ENCODE assay signal across 8 cellular contexts in genomic region chr9:124258765-124259272, GRCh38. TPM values are rescaled to one million over a fixed set of nuclear protein-coding genes. Genes with fewer than 3 reads are reported as not detected.
A peak's percentile ranks its signal among the peaks of the same experiment; 100 is the strongest.
DNase-seq lines count a peak whose midpoint lies in the region.

No MANE protein-coding gene starts in this region.

- H3K36me3 ChIP-seq in adipocyte (ENCODE audit: control insufficient read depth, insufficient read depth, low read length, severe bottlenecking) (peaks cover 11% of the 10 kb centered on the region), subcutaneous abdominal adipose tissue (ENCODE audit: control insufficient read depth in 5 of 5, insufficient read depth in 5 of 5, low read length in 5 of 5) (peaks cover 0 to 10% (median 0%) of the 10 kb centered on the region in 5 donors)

- H3K9me3 ChIP-seq in adipocyte (ENCODE audit: control insufficient read depth, low read length) (no peaks in the 10 kb centered on the region), subcutaneous abdominal adipose tissue (ENCODE audit: control insufficient read depth in 5 of 5, low read length in 5 of 5) (no peaks in the 10 kb centered on the region)

- no peaks in the 10 kb centered on the region for H3K27me3 ChIP-seq in adipocyte (replicated peaks; ENCODE audit: control insufficient read depth, insufficient read depth, low read length)
- H3K27me3 ChIP-seq in subcutaneous abdominal adipose tissue (ENCODE audit: control insufficient read depth in 5 of 5, insufficient read depth in 4 of 5, low read length in 5 of 5), result no peaks in the 10 kb centered on the region

- POLR2A ChIA-PET in activated CD4-positive, alpha-beta T cell treated with anti-CD3 and anti-CD28 coated beads, Interleukin-2, amount 10 ng/mL, durations not matched to agents 7 days and 5 days (lab: Charles Lee), result no interaction called here

- peak overlapping the region; percentile 94 for H3K4me3 ChIP-seq in adipocyte (ENCODE audit: low read length)
- H3K4me3 ChIP-seq in subcutaneous abdominal adipose tissue (ENCODE audit: low read depth in 1 of 5, low read length in 5 of 5), result peak overlapping the region; percentile 81 to 95 (median 93)

- peaks cover 55% of the 10 kb centered on the region for H3K4me1 ChIP-seq in adipocyte (ENCODE audit: control insufficient read depth, insufficient read depth, low read length)
- peaks cover 14 to 65% (median 58%) of the 10 kb centered on the region in 5 donors for H3K4me1 ChIP-seq in subcutaneous abdominal adipose tissue (ENCODE audit: control insufficient read depth in 5 of 5, insufficient read depth in 5 of 5, low read length in 5 of 5)

- H3K27ac ChIP-seq in subcutaneous abdominal adipose tissue (ENCODE audit: low read depth, low read length), result peak overlapping the region; percentile 98

- peaks cover 55% of the 10 kb centered on the region for H3K27me3 Mint-ChIP-seq in activated CD4-positive, alpha-beta T cell treated with anti-CD3 and anti-CD28 coated beads, Interleukin-2, amount 10 ng/mL, durations not matched to agents 7 days and 5 days
- H3K27me3 Mint-ChIP-seq in immature natural killer cell (ENCODE audit: low read depth in 3 of 3), result peaks cover 3 to 9% (median 4%) of the 10 kb centered on the region in 3 donors

- CTCF ChIA-PET in activated CD4-positive, alpha-beta T cell treated with anti-CD3 and anti-CD28 coated beads, Interleukin-2, amount 10 ng/mL, durations not matched to agents 7 days and 5 days (lab: Charles Lee), result interaction anchor here (1.0 kb wide), 1 partner anchor 46 kb away, joined by 3 read pairs; no protein-coding TSS in a partner anchor

- no peak for DNase-seq in activated CD4-positive, alpha-beta T cell treated with anti-CD3 and anti-CD28 coated beads, Interleukin-2, amount 10 ng/mL, durations not matched to agents 7 days and 5 days
- DNase-seq in activated CD4-positive, alpha-beta T cell treated with anti-CD3 and anti-CD28 coated beads, Interleukin-2, amount 50 U/mL, for 1 hour, result no peak
- DNase-seq in adipocyte (ENCODE audit: low read depth), result peak; percentile 40
- no peak for DNase-seq in immature natural killer cell
- DNase-seq in CD1c-positive myeloid dendritic cell (ENCODE audit: extremely low spot score), result no peak
- DNase-seq in AG20443 (ENCODE audit: low spot score), result no peak
- no peak for DNase-seq in NCI-H1048 (lab: John Stamatoyannopoulos, UW)

- H3K9ac ChIP-seq in adipocyte (ENCODE audit: low read length), result peak overlapping the region; percentile 100
- H3K9ac ChIP-seq in subcutaneous abdominal adipose tissue (ENCODE audit: low read length in 5 of 5), result peak overlapping the region; percentile 63 to 97 (median 94)

- H3K27ac Mint-ChIP-seq in activated CD4-positive, alpha-beta T cell treated with anti-CD3 and anti-CD28 coated beads, Interleukin-2, amount 10 ng/mL, durations not matched to agents 7 days and 5 days, result no peak overlapping the region
- peak overlapping the region; percentile 77 to 96 (median 92) for H3K27ac Mint-ChIP-seq in immature natural killer cell

- H3K36me3 Mint-ChIP-seq in activated CD4-positive, alpha-beta T cell treated with anti-CD3 and anti-CD28 coated beads, Interleukin-2, amount 10 ng/mL, durations not matched to agents 7 days and 5 days (ENCODE audit: low read depth), result peaks cover 12% of the 10 kb centered on the region
- H3K36me3 Mint-ChIP-seq in immature natural killer cell, result no peaks in the 10 kb centered on the region

- H3K4me1 Mint-ChIP-seq in activated CD4-positive, alpha-beta T cell treated with anti-CD3 and anti-CD28 coated beads, Interleukin-2, amount 10 ng/mL, durations not matched to agents 7 days and 5 days, result peaks cover 43% of the 10 kb centered on the region
- peaks cover 55 to 64% of the 10 kb centered on the region in 2 donors for H3K4me1 Mint-ChIP-seq in immature natural killer cell

- H3K9me3 Mint-ChIP-seq in activated CD4-positive, alpha-beta T cell treated with anti-CD3 and anti-CD28 coated beads, Interleukin-2, amount 10 ng/mL, durations not matched to agents 7 days and 5 days, result no peaks in the 10 kb centered on the region
- no peaks in the 10 kb centered on the region for H3K9me3 Mint-ChIP-seq in immature natural killer cell

- peak overlapping the region; percentile 86 for H3K4me3 Mint-ChIP-seq in activated CD4-positive, alpha-beta T cell treated with anti-CD3 and anti-CD28 coated beads, Interleukin-2, amount 10 ng/mL, durations not matched to agents 7 days and 5 days
- peak overlapping the region; percentile 97 to 99 (median 99) for H3K4me3 Mint-ChIP-seq in immature natural killer cell

RNA-seq across cellular contexts. Expression of gene NEK6, which starts 1.1 kb away (rescaled TPM):
- 1 to 10 TPM; 7.0 to 8.0 TPM for total RNA-seq in activated CD4-positive, alpha-beta T cell treated with anti-CD3 and anti-CD28 coated beads, Interleukin-2, amount 10 ng/mL, durations not matched to agents 7 days and 5 days
- polyA plus RNA-seq in immature natural killer cell, result 10 to 100 TPM in 2 of 3 donors, 1 to 10 TPM in 1; 8.8 to 18.0 (median 13.8) TPM
